In the genomic region with DNA sequence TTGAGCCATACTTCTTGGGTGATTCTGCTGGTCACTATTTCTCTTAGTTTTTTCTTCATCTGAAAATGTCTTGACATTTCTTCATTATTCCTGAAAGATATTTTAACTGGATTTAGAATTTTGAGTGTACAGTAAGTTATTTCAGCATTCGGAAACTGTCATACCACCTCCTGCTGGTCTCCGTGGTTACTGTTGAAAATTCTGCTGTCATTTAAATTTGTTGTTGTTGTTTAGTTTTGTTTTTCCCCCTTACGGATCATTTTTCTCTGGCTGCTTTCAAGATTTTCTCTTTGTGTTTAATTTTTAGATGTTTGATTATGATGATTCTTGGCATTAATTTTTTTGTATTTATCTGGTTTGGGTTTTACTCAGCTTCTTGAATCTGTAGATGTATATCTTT, we compare ENCODE assay signal across 1 cellular context.
TF ChIP-seq lines count a peak whose summit lies in the region.

No MANE protein-coding gene starts in this region.

TF ChIP-seq in A549, 52 proteins besides CTCF, POLR2A, EP300 and RAD21 (continued from another document):
- TF ChIP-seq, protein P1, sequence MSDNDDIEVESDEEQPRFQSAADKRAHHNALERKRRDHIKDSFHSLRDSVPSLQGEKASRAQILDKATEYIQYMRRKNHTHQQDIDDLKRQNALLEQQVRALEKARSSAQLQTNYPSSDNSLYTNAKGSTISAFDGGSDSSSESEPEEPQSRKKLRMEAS (IDR thresholded peaks at IDR 0.05): no peak
- TF ChIP-seq PHF8 (IDR thresholded peaks at IDR 0.05; ENCODE audit: borderline replicate concordance, low read depth): no peak
- TF ChIP-seq RNF2 (IDR thresholded peaks at IDR 0.05; ENCODE audit: borderline replicate concordance, low read depth): no peak
- no peak for TF ChIP-seq CHD4 (IDR thresholded peaks at IDR 0.05; ENCODE audit: borderline replicate concordance)
- TF ChIP-seq GATA3 (IDR thresholded peaks at IDR 0.05; ENCODE audit: borderline replicate concordance): no peak
- TF ChIP-seq HOXB13 (CRISPR knock-in tag; IDR thresholded peaks at IDR 0.05; ENCODE audit: low read depth): no peak
- TF ChIP-seq SMC3 (IDR thresholded peaks at IDR 0.05): no peak
- TF ChIP-seq, protein P2, sequence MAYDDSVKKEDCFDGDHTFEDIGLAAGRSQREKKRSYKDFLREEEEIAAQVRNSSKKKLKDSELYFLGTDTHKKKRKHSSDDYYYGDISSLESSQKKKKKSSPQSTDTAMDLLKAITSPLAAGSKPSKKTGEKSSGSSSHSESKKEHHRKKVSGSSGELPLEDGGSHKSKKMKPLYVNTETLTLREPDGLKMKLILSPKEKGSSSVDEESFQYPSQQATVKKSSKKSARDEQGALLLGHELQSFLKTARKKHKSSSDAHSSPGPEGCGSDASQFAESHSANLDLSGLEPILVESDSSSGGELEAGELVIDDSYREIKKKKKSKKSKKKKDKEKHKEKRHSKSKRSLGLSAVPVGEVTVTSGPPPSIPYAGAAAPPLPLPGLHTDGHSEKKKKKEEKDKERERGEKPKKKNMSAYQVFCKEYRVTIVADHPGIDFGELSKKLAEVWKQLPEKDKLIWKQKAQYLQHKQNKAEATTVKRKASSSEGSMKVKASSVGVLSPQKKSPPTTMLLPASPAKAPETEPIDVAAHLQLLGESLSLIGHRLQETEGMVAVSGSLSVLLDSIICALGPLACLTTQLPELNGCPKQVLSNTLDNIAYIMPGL (CRISPR knock-in tag; IDR thresholded peaks at IDR 0.05; ENCODE audit: borderline replicate concordance): no peak
- TF ChIP-seq, protein P3, sequence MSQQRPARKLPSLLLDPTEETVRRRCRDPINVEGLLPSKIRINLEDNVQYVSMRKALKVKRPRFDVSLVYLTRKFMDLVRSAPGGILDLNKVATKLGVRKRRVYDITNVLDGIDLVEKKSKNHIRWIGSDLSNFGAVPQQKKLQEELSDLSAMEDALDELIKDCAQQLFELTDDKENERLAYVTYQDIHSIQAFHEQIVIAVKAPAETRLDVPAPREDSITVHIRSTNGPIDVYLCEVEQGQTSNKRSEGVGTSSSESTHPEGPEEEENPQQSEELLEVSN (IDR thresholded peaks at IDR 0.05; ENCODE audit: borderline replicate concordance, low read depth): no peak
- TF ChIP-seq CHD2 (IDR thresholded peaks at IDR 0.05; ENCODE audit: low read length, partially characterized antibody): no peak
- no peak for TF ChIP-seq HOXA7 (CRISPR knock-in tag; IDR thresholded peaks at IDR 0.05)
